25 cellular contexts compared by ENCODE assay signal in genomic region chr9:136325354-136325753, GRCh38. TPM values are rescaled to one million over a fixed set of nuclear protein-coding genes. Genes with fewer than 3 reads are reported as not detected.
DNase-seq lines count a peak whose midpoint lies in the region; ATAC-seq and TF ChIP-seq lines count a peak whose summit lies in the region.
"Had no signal": no experiment of that assay in that cellular context is flagged by ENCODE, and none has a peak within 500 bp of the region (broad histone marks: within the 10 kb centered on the region; RNA-seq: fewer than 3 reads in every experiment).

No MANE protein-coding gene starts in this region.

- no peak for TF ChIP-seq EP300 in gastroesophageal sphincter (IDR thresholded peaks at IDR 0.05)

- no peaks in the 10 kb centered on the region for H3K27me3 ChIP-seq in BLaER1
- peaks cover 17% of the 10 kb centered on the region for H3K27me3 ChIP-seq in SJCRH30
- H3K27me3 ChIP-seq in gastroesophageal sphincter, result no peaks in the 10 kb centered on the region
- H3K27me3 ChIP-seq in foreskin keratinocyte, result peaks cover 22% of the 10 kb centered on the region

- H3K4me2 ChIP-seq in BLaER1, result peak overlapping the region; percentile 97

- TF ChIP-seq POLR2A in gastroesophageal sphincter (IDR thresholded peaks at IDR 0.05), result no peak

- H3K27me3 Mint-ChIP-seq in osteocyte (ENCODE audit: unreplicated experiment), result peaks cover 20% of the 10 kb centered on the region
- H3K27me3 Mint-ChIP-seq in activated CD8-positive, alpha-beta T cell treated with anti-CD3 and anti-CD28 coated beads, Interleukin-2, amount 10 ng/mL, durations not matched to agents 7 days and 5 days (ENCODE audit: low read depth), result peaks cover 9% of the 10 kb centered on the region

- H4K20me1 ChIP-seq in BLaER1, result peaks cover 25% of the 10 kb centered on the region

- POLR2A ChIA-PET in activated CD8-positive, alpha-beta T cell treated with anti-CD3 and anti-CD28 coated beads, Interleukin-2, amount 10 ng/mL, durations not matched to agents 7 days and 5 days (lab: Charles Lee), result no interaction called here

- no peak for ATAC-seq in gastroesophageal sphincter
- ATAC-seq in activated CD8-positive, alpha-beta T cell treated with anti-CD3 and anti-CD28 coated beads, Interleukin-2, amount 10 ng/mL, durations not matched to agents 7 days and 5 days, result no peak
- ATAC-seq in foreskin keratinocyte, result no peak
- no peak for ATAC-seq in HG03108 (IDR thresholded peaks at IDR 0.05; ENCODE audit: unreplicated experiment)
- ATAC-seq: gastrocnemius medialis; stimulated activated memory B cell treated with anti-CD40 and anti-IgM and Interleukin-4, amounts not matched to agents 10 μg/mL and 1 μg/mL and 100 μg/mL, for 72 hours had no signal

- TF ChIP-seq CTCF in gastroesophageal sphincter (IDR thresholded peaks at IDR 0.05), result no peak
- TF ChIP-seq CTCF in osteocyte (IDR thresholded peaks at IDR 0.05), result no peak
- no peak for TF ChIP-seq CTCF in foreskin keratinocyte (conservative IDR thresholded peaks at IDR 0.05)

- no peaks in the 10 kb centered on the region for H3K9me3 ChIP-seq in BLaER1
- H3K9me3 ChIP-seq in SJCRH30 (replicated peaks), result 0 out of 2 replicates have a peak, but pooled peaks cover 4% of the 10 kb centered on the region
- no peaks in the 10 kb centered on the region for H3K9me3 ChIP-seq in gastroesophageal sphincter
- H3K9me3 ChIP-seq: gastrocnemius medialis, neutrophil had no signal

- H3K27ac ChIP-seq in BLaER1 (peak overlapping the region; percentile 99), SJCRH30 (peak overlapping the region; percentile 85; the same call in 1 of the 2 replicates), gastroesophageal sphincter (peak overlapping the region in 3 of 4 donors; percentile 83 to 87 (median 84)), foreskin keratinocyte (no peak overlapping the region)
- H3K27ac ChIP-seq: gastrocnemius medialis, neutrophil had no signal

- H3K9ac ChIP-seq in BLaER1, result peak overlapping the region; percentile 90

- CTCF ChIA-PET in activated CD8-positive, alpha-beta T cell treated with anti-CD3 and anti-CD28 coated beads, Interleukin-2, amount 10 ng/mL, durations not matched to agents 7 days and 5 days (lab: Charles Lee), result interaction anchor here (0.9 kb wide), 1 partner anchor 13 kb away, joined by 3 read pairs; no protein-coding TSS in a partner anchor

- DNase-seq in SJCRH30 (no peak), osteocyte (ENCODE audit: extremely low spot score, unreplicated experiment) (no peak), COR-L47 (lab: John Stamatoyannopoulos, UW) (no peak), foreskin keratinocyte (no peak)
- no peak for DNase-seq in activated CD8-positive, alpha-beta T cell treated with anti-CD3 and anti-CD28 coated beads, Interleukin-2, amount 10 ng/mL, durations not matched to agents 7 days and 5 days
- DNase-seq: activated T-cell treated with anti-CD3 and anti-CD28 coated beads, Interleukin-2, amount 50 U/mL, for 1 hour; CD4-positive, CD25-positive, alpha-beta regulatory T cell; effector CD4-positive, alpha-beta T cell; gastrocnemius medialis; NCI-H1105 treated with DMSO at 0.1 percent for 48 hours; NCI-H2029; OCI-M1; SHP77 treated with DMSO at 0.1 percent for 48 hours; small intestine; stimulated activated CD4-positive, alpha-beta T cell treated with anti-CD3 and anti-CD28 coated beads, Interleukin-4, amount 100 ng/mL, for 1 hour had no signal

- no peak overlapping the region for H3K4me3 Mint-ChIP-seq in osteocyte (ENCODE audit: unreplicated experiment)
- no peak overlapping the region for H3K4me3 Mint-ChIP-seq in activated CD8-positive, alpha-beta T cell treated with anti-CD3 and anti-CD28 coated beads, Interleukin-2, amount 10 ng/mL, durations not matched to agents 7 days and 5 days
- H3K4me3 Mint-ChIP-seq: stimulated activated memory B cell treated with anti-CD40 and anti-IgM and Interleukin-4, amounts not matched to agents 10 μg/mL and 1 μg/mL and 100 μg/mL, for 72 hours; T-helper 1 cell treated with Interleukin-12 subunit alpha and Interleukin-12 subunit beta and Interleukin-4 antibody, amounts not matched to agents 30 μg/mL and 1 μg/mL, for 36 hours had no signal

- H3K9me3 Mint-ChIP-seq in osteocyte (ENCODE audit: unreplicated experiment), result no peaks in the 10 kb centered on the region
- no peaks in the 10 kb centered on the region for H3K9me3 Mint-ChIP-seq in activated CD8-positive, alpha-beta T cell treated with anti-CD3 and anti-CD28 coated beads, Interleukin-2, amount 10 ng/mL, durations not matched to agents 7 days and 5 days (ENCODE audit: insufficient read depth)
- H3K9me3 Mint-ChIP-seq: CD4-positive, CD25-positive, alpha-beta regulatory T cell; stimulated activated memory B cell treated with anti-CD40 and anti-IgM and Interleukin-4, amounts not matched to agents 10 μg/mL and 1 μg/mL and 100 μg/mL, for 72 hours; T-helper 1 cell treated with Interleukin-12 subunit alpha and Interleukin-12 subunit beta and Interleukin-4 antibody, amounts not matched to agents 30 μg/mL and 1 μg/mL, for 36 hours had no signal

- H3K4me3 ChIP-seq in BLaER1 (peak overlapping the region; percentile 82), SJCRH30 (no peak overlapping the region), gastroesophageal sphincter (no peak overlapping the region)
- H3K4me3 ChIP-seq: gastrocnemius medialis, lung had no signal

- peak overlapping the region; percentile 92 for H3K27ac Mint-ChIP-seq in osteocyte (ENCODE audit: unreplicated experiment)
- H3K27ac Mint-ChIP-seq in activated CD8-positive, alpha-beta T cell treated with anti-CD3 and anti-CD28 coated beads, Interleukin-2, amount 10 ng/mL, durations not matched to agents 7 days and 5 days, result no peak overlapping the region
- H3K27ac Mint-ChIP-seq: CD4-positive, CD25-positive, alpha-beta regulatory T cell; stimulated activated memory B cell treated with anti-CD40 and anti-IgM and Interleukin-4, amounts not matched to agents 10 μg/mL and 1 μg/mL and 100 μg/mL, for 72 hours; T-helper 1 cell treated with Interleukin-12 subunit alpha and Interleukin-12 subunit beta and Interleukin-4 antibody, amounts not matched to agents 30 μg/mL and 1 μg/mL, for 36 hours had no signal

- 89 to 93% methylated on average over 3 of the region's 14 CpGs for WGBS in gastroesophageal sphincter (ENCODE audit: low coverage in 1 of 2), 2 donors

- H3K36me3 ChIP-seq in BLaER1, result 0 out of 2 replicates have a peak, but pooled peaks cover 4% of the 10 kb centered on the region
- no peaks in the 10 kb centered on the region for H3K36me3 ChIP-seq in SJCRH30
- no peaks in the 10 kb centered on the region for H3K36me3 ChIP-seq in gastroesophageal sphincter
- H3K36me3 ChIP-seq: gastrocnemius medialis, neutrophil had no signal

- no peaks in the 10 kb centered on the region for H3K36me3 Mint-ChIP-seq in osteocyte (ENCODE audit: unreplicated experiment)
- H3K36me3 Mint-ChIP-seq in activated CD8-positive, alpha-beta T cell treated with anti-CD3 and anti-CD28 coated beads, Interleukin-2, amount 10 ng/mL, durations not matched to agents 7 days and 5 days (ENCODE audit: low read depth), result no peaks in the 10 kb centered on the region
- H3K36me3 Mint-ChIP-seq: CD4-positive, CD25-positive, alpha-beta regulatory T cell; stimulated activated memory B cell treated with anti-CD40 and anti-IgM and Interleukin-4, amounts not matched to agents 10 μg/mL and 1 μg/mL and 100 μg/mL, for 72 hours had no signal

- H3K4me1 ChIP-seq in BLaER1 (peaks cover 74% of the 10 kb centered on the region), SJCRH30 (peaks cover 24% of the 10 kb centered on the region), gastroesophageal sphincter (peaks cover 0 to 45% (median 26%) of the 10 kb centered on the region in 3 donors), foreskin keratinocyte (no peaks in the 10 kb centered on the region)

- H3K4me1 Mint-ChIP-seq in osteocyte (ENCODE audit: unreplicated experiment), result peaks cover 41% of the 10 kb centered on the region
- H3K4me1 Mint-ChIP-seq in activated CD8-positive, alpha-beta T cell treated with anti-CD3 and anti-CD28 coated beads, Interleukin-2, amount 10 ng/mL, durations not matched to agents 7 days and 5 days (ENCODE audit: low read depth), result no peaks in the 10 kb centered on the region

RNA-seq across cellular contexts. Expression of gene GPSM1, which starts 2.0 kb away (rescaled TPM):
- total RNA-seq in SJCRH30 (2014; rRNA removed; shearing (Covaris generic)), result 52.5 and 57.2 TPM in 2 replicates
- 10 to 100 TPM in 3 of 4 donors, 1 to 10 TPM in 1; 10.0 to 14.9 (median 13.0) TPM for total RNA-seq in gastroesophageal sphincter
- 32.5 and 37.1 TPM in 2 replicates for total RNA-seq in osteocyte
- total RNA-seq in activated CD8-positive, alpha-beta T cell treated with anti-CD3 and anti-CD28 coated beads, Interleukin-2, amount 10 ng/mL, durations not matched to agents 7 days and 5 days, result 1 to 10 TPM; 1.8 to 2.3 TPM
- 3.6 and 6.2 TPM in 2 replicates for total RNA-seq in foreskin keratinocyte
- polyA plus RNA-seq in foreskin keratinocyte, result 3.4 and 5.3 TPM in 2 replicates

RNA-seq across cellular contexts. Expression of gene CCDC187, which starts 21.5 kb away (rescaled TPM):
- total RNA-seq in SJCRH30 (2014; rRNA removed; shearing (Covaris generic)), result 0.05 TPM in 1 of 2 replicates, not detected in the other
- total RNA-seq in gastroesophageal sphincter, result not detected
- total RNA-seq in osteocyte, result not detected in 2 replicates
- not detected for total RNA-seq in activated CD8-positive, alpha-beta T cell treated with anti-CD3 and anti-CD28 coated beads, Interleukin-2, amount 10 ng/mL, durations not matched to agents 7 days and 5 days
- 0.03 TPM in 1 of 2 replicates, not detected in the other for total RNA-seq in foreskin keratinocyte
- polyA plus RNA-seq in foreskin keratinocyte, result 0.01 and 0.03 TPM in 2 replicates
- total RNA-seq: CD4-positive, CD25-positive, alpha-beta regulatory T cell; chondrocyte; gastrocnemius medialis; M059J; pulmonary artery endothelial cell had no signal
- polyA plus RNA-seq: CD4-positive, CD25-positive, alpha-beta regulatory T cell had no signal

RNA-seq across cellular contexts. Expression of gene DNLZ, which starts 38.2 kb away (rescaled TPM):
- total RNA-seq in SJCRH30 (2014; rRNA removed; shearing (Covaris generic)), result 17.0 and 19.4 TPM in 2 replicates
- total RNA-seq in gastroesophageal sphincter (10 to 100 TPM in 3 of 4 donors, 1 to 10 TPM in 1; 8.4 to 23.7 (median 15.7) TPM), osteocyte (16.6 and 17.6 TPM in 2 replicates), foreskin keratinocyte (17.9 and 25.2 TPM in 2 replicates)
- total RNA-seq in activated CD8-positive, alpha-beta T cell treated with anti-CD3 and anti-CD28 coated beads, Interleukin-2, amount 10 ng/mL, durations not matched to agents 7 days and 5 days, result 10 to 100 TPM; 20.4 to 21.6 TPM
- polyA plus RNA-seq in foreskin keratinocyte, result 30.9 and 48.7 TPM in 2 replicates

RNA-seq across cellular contexts. Expression of gene CARD9, which starts 48.1 kb away (rescaled TPM):
- 8.8 and 11.8 TPM in 2 replicates for total RNA-seq in SJCRH30 (2014; rRNA removed; shearing (Covaris generic))
- 1 to 10 TPM; 1.3 to 2.3 (median 1.8) TPM for total RNA-seq in gastroesophageal sphincter
- 0.89 and 0.94 TPM in 2 replicates for total RNA-seq in osteocyte
- 1 to 10 TPM; 1.3 to 1.4 TPM for total RNA-seq in activated CD8-positive, alpha-beta T cell treated with anti-CD3 and anti-CD28 coated beads, Interleukin-2, amount 10 ng/mL, durations not matched to agents 7 days and 5 days
- total RNA-seq in foreskin keratinocyte, result 0.24 and 0.35 TPM in 2 replicates
- polyA plus RNA-seq in foreskin keratinocyte, result 0.17 and 0.32 TPM in 2 replicates
